Comparison of ENCODE assay signal across 1 cellular context in genomic region chr6:33390767-33391277, GRCh38.
TF ChIP-seq lines count a peak whose summit lies in the region.

No MANE protein-coding gene starts in this region.

TF ChIP-seq in GM12878, 131 proteins besides CTCF, POLR2A, EP300 and RAD21:
- no peak for TF ChIP-seq RFX5 (IDR thresholded peaks at IDR 0.05; ENCODE audit: low read depth, low read length)
- TF ChIP-seq SMARCA5 (IDR thresholded peaks at IDR 0.05): 0 out of 2 replicates have a peak, but pooled peaks have one; percentile 25
- no peak for TF ChIP-seq BACH1 (IDR thresholded peaks at IDR 0.05; ENCODE audit: borderline replicate concordance)
- peak; percentile 30; the same call in 1 of the 2 replicates for TF ChIP-seq NKRF (conservative IDR thresholded peaks at IDR 0.05)
- TF ChIP-seq ZBTB11 (CRISPR knock-in tag; IDR thresholded peaks at IDR 0.05): no peak
- no peak for TF ChIP-seq HDGF (IDR thresholded peaks at IDR 0.05)
- TF ChIP-seq POU2F2 (IDR thresholded peaks at IDR 0.05; ENCODE audit: borderline replicate concordance, low read depth, low read length): no peak
- no peak for TF ChIP-seq JUND (IDR thresholded peaks at IDR 0.05; ENCODE audit: low read depth, low read length)
- no peak for TF ChIP-seq HSF1 (IDR thresholded peaks at IDR 0.05; ENCODE audit: low read depth, low read length)
- TF ChIP-seq MTA2 (IDR thresholded peaks at IDR 0.05; ENCODE audit: low read depth): 0 out of 2 replicates have a peak, but pooled peaks have one; percentile 24
- TF ChIP-seq CBX5 (IDR thresholded peaks at IDR 0.05; ENCODE audit: low read depth): no peak
- no peak for TF ChIP-seq SIX5 (IDR thresholded peaks at IDR 0.05; ENCODE audit: low read depth, low read length, severe bottlenecking)
- TF ChIP-seq USF1 (IDR thresholded peaks at IDR 0.05; ENCODE audit: borderline replicate concordance, extremely low read length, insufficient read depth, low read depth, low read length): no peak
- no peak for TF ChIP-seq SIN3A (IDR thresholded peaks at IDR 0.05; ENCODE audit: low read depth, low read length)
- TF ChIP-seq GATAD2B (conservative IDR thresholded peaks at IDR 0.05; ENCODE audit: low read depth): 0 out of 2 replicates have a peak, but pooled peaks have one; percentile 2
- no peak for TF ChIP-seq EGR1 (IDR thresholded peaks at IDR 0.05; ENCODE audit: borderline replicate concordance in 1 of 2, low read depth in 2 of 2, low read length in 2 of 2)
- TF ChIP-seq PAX8 (IDR thresholded peaks at IDR 0.05): no peak
- TF ChIP-seq MYB (IDR thresholded peaks at IDR 0.05; ENCODE audit: borderline replicate concordance, low read depth, low read length): no peak
- no peak for TF ChIP-seq ETV6 (conservative IDR thresholded peaks at IDR 0.05 in 1 of 2, IDR thresholded peaks at IDR 0.05 in 1 of 2; ENCODE audit: borderline replicate concordance in 1 of 2, low read depth in 1 of 2)
- no peak for TF ChIP-seq ZSCAN29 (IDR thresholded peaks at IDR 0.05)
- TF ChIP-seq CEBPB (IDR thresholded peaks at IDR 0.05; ENCODE audit: borderline replicate concordance in 1 of 2, low read depth in 2 of 2, low read length in 2 of 2): no peak
- TF ChIP-seq BCL3 (IDR thresholded peaks at IDR 0.05; ENCODE audit: borderline replicate concordance, insufficient read depth, low read depth, low read length, poor library complexity, severe bottlenecking): no peak
- no peak for TF ChIP-seq RCOR1 (conservative IDR thresholded peaks at IDR 0.05; ENCODE audit: low read depth, low read length)
- TF ChIP-seq IKZF2 (IDR thresholded peaks at IDR 0.05): peak in 1 of 2 experiments; percentile 87; a peak in 3 of 4 replicates
- TF ChIP-seq SP1 (IDR thresholded peaks at IDR 0.05; ENCODE audit: low read depth, low read length): no peak
- TF ChIP-seq ZNF24 (IDR thresholded peaks at IDR 0.05): no peak
- TF ChIP-seq ZBTB33 (IDR thresholded peaks at IDR 0.05): no peak
- no peak for TF ChIP-seq REST (IDR thresholded peaks at IDR 0.05; ENCODE audit: low read depth, low read length)
- TF ChIP-seq PAX5 (IDR thresholded peaks at IDR 0.05; ENCODE audit: borderline replicate concordance, low read depth, low read length): no peak
- TF ChIP-seq PRDM15 (CRISPR knock-in tag; IDR thresholded peaks at IDR 0.05): no peak
- TF ChIP-seq SPI1 (IDR thresholded peaks at IDR 0.05; ENCODE audit: borderline replicate concordance, insufficient read depth, low read depth, low read length): no peak
- no peak for TF ChIP-seq YBX1 (IDR thresholded peaks at IDR 0.05)
